In genomic region chr1:67789551-67789950, GRCh38 we compare ENCODE assay signal across 22 cellular contexts. TPM values are rescaled to one million over a fixed set of nuclear protein-coding genes. Genes with fewer than 3 reads are reported as not detected.
"Had no signal": no experiment of that assay in that cellular context is flagged by ENCODE, and none has a peak within 500 bp of the region (broad histone marks: within the 10 kb centered on the region; RNA-seq: fewer than 3 reads in every experiment).

No MANE protein-coding gene starts in this region.

- H3K9me3 Mint-ChIP-seq: activated naive CD4-positive, alpha-beta T cell treated with anti-CD3 and anti-CD28 coated beads, Interleukin-2, amount 10 ng/mL, durations not matched to agents 7 days and 5 days; activated T-cell treated with anti-CD3 and anti-CD28 coated beads, Interleukin-2, amount 50 U/mL, for 72 hours; brain; dendritic cell treated with granulocyte-macrophage colony-stimulating factor and Interleukin-4, amounts not matched to agents 40 ng/mL and 50 ng/mL, for 4 days; effector memory CD8-positive, alpha-beta T cell; memory B cell; naive thymus-derived CD4-positive, alpha-beta T cell; neural progenitor cell had no signal

- H3K36me3 Mint-ChIP-seq: activated naive CD4-positive, alpha-beta T cell treated with anti-CD3 and anti-CD28 coated beads, Interleukin-2, amount 10 ng/mL, durations not matched to agents 7 days and 5 days; brain; memory B cell; naive thymus-derived CD4-positive, alpha-beta T cell; neural progenitor cell had no signal

- H3K27me3 ChIP-seq: heart right ventricle, neural progenitor cell had no signal

- H3K27ac Mint-ChIP-seq: activated naive CD4-positive, alpha-beta T cell treated with anti-CD3 and anti-CD28 coated beads, Interleukin-2, amount 10 ng/mL, durations not matched to agents 7 days and 5 days; activated T-cell treated with anti-CD3 and anti-CD28 coated beads, Interleukin-2, amount 50 U/mL, for 72 hours; dendritic cell treated with granulocyte-macrophage colony-stimulating factor and Interleukin-4, amounts not matched to agents 40 ng/mL and 50 ng/mL, for 4 days; effector memory CD8-positive, alpha-beta T cell; memory B cell; naive thymus-derived CD4-positive, alpha-beta T cell; neural progenitor cell; progenitor cell of endocrine pancreas; T-helper 17 cell had no signal

- H3K4me3 ChIP-seq: heart right ventricle, neural progenitor cell had no signal

- H3K27me3 Mint-ChIP-seq: brain; dendritic cell treated with granulocyte-macrophage colony-stimulating factor and Interleukin-4, amounts not matched to agents 40 ng/mL and 50 ng/mL, for 4 days had no signal

- H3K36me3 ChIP-seq: heart right ventricle, neural progenitor cell had no signal

- H3K9me3 ChIP-seq: heart right ventricle had no signal

- H3K27ac ChIP-seq: heart right ventricle, neural progenitor cell had no signal

- H3K4me3 Mint-ChIP-seq: activated naive CD4-positive, alpha-beta T cell treated with anti-CD3 and anti-CD28 coated beads, Interleukin-2, amount 10 ng/mL, durations not matched to agents 7 days and 5 days; activated T-cell treated with anti-CD3 and anti-CD28 coated beads, Interleukin-2, amount 50 U/mL, for 72 hours; brain; dendritic cell treated with granulocyte-macrophage colony-stimulating factor and Interleukin-4, amounts not matched to agents 40 ng/mL and 50 ng/mL, for 4 days; effector memory CD8-positive, alpha-beta T cell; memory B cell; naive thymus-derived CD4-positive, alpha-beta T cell; neural progenitor cell; T-helper 17 cell had no signal

- H3K4me1 Mint-ChIP-seq: activated naive CD4-positive, alpha-beta T cell treated with anti-CD3 and anti-CD28 coated beads, Interleukin-2, amount 10 ng/mL, durations not matched to agents 7 days and 5 days; memory B cell; naive thymus-derived CD4-positive, alpha-beta T cell had no signal

- DNase-seq: activated CD4-positive, alpha-beta T cell treated with anti-CD3 and anti-CD28 coated beads for 4 hours; activated CD4-positive, alpha-beta T cell treated with anti-CD3 and anti-CD28 coated beads, Interleukin-2, amount 50 U/mL, for 48 hours; activated CD4-positive, CD25-positive, alpha-beta regulatory T cell; activated effector memory CD4-positive, alpha-beta T cell treated with Interleukin-2 at 50 U/mL for 16 hours; activated naive CD4-positive, alpha-beta T cell treated with anti-CD3 and anti-CD28 coated beads, Interleukin-2, amount 10 ng/mL, durations not matched to agents 7 days and 5 days; activated T-cell treated with anti-CD3 and anti-CD28 coated beads, Interleukin-2, amount 50 U/mL, for 72 hours; amygdala; effector memory CD8-positive, alpha-beta T cell; heart right ventricle; islet precursor cell; left cardiac atrium; naive thymus-derived CD4-positive, alpha-beta T cell; retina; stimulated activated CD4-positive, alpha-beta T cell treated with anti-CD3 and anti-CD28 coated beads, Interleukin-4, amount 100 ng/mL, for 24 hours; stimulated activated naive CD4-positive, alpha-beta T cell treated with Interleukin-2 at 50 U/mL for 16 hours; SW 1271; T-helper 17 cell had no signal

RNA-seq across cellular contexts. Expression of gene GNG12, which starts 43.7 kb away (rescaled TPM):
- total RNA-seq: naive thymus-derived CD4-positive, alpha-beta T cell; T-helper 17 cell had no signal
